ENCODE assay signal across 20 cellular contexts in genomic region chr9:105083246-105083645, GRCh38.
A peak's percentile ranks its signal among the peaks of the same experiment; 100 is the strongest.
DNase-seq lines count a peak whose midpoint lies in the region; ATAC-seq, FAIRE-seq and TF ChIP-seq lines count a peak whose summit lies in the region.
"Had no signal": no experiment of that assay in that cellular context is flagged by ENCODE, and none has a peak within 500 bp of the region (broad histone marks: within the 10 kb centered on the region; RNA-seq: fewer than 3 reads in every experiment).

No MANE protein-coding gene starts in this region.

- intact Hi-C loops in HepG2 (cut with micrococcal nuclease; ENCODE audit: unreplicated experiment) (no loop called here), right lobe of liver (cut with DNase I) (no loop called here)

- H3K36me3 Mint-ChIP-seq in T-helper 17 cell (ENCODE audit: low read depth): no peaks in the 10 kb centered on the region
- H3K36me3 Mint-ChIP-seq: CD4-positive, CD25-positive, alpha-beta regulatory T cell had no signal

- H3K4me1 ChIP-seq in HepG2 (ENCODE audit: insufficient read depth, low read length) (peaks cover 13% of the 10 kb centered on the region), right lobe of liver (no peaks in the 10 kb centered on the region), small intestine (ENCODE audit: control insufficient read depth in 2 of 2, insufficient read depth in 1 of 2, low read depth in 1 of 2, low read length in 1 of 2) (no peaks in the 10 kb centered on the region)

- H3K79me2 ChIP-seq in HepG2 (ENCODE audit: insufficient read depth, low read length): no peaks in the 10 kb centered on the region

- H3K4me2 ChIP-seq in HepG2 (ENCODE audit: low read depth, low read length): peak overlapping the region; percentile 7; the same call in 1 of the 2 replicates

- in situ Hi-C loops in HepG2 (cut with HindIII; ENCODE audit: extremely low pct_ligation_motif_present, low pct_unique_long_range_greater_than_20kb): no loop called here

- TF ChIP-seq RAD21 in HepG2 (CRISPR knock-in tag; IDR thresholded peaks at IDR 0.05): no peak

- H3K9me3 ChIP-seq in HepG2 (ENCODE audit: low read length) (no peaks in the 10 kb centered on the region), right lobe of liver (no peaks in the 10 kb centered on the region), small intestine (ENCODE audit: control insufficient read depth, low read depth) (no peaks in the 10 kb centered on the region), T-helper 17 cell (ENCODE audit: control insufficient read depth, low read length, poor library complexity, severe bottlenecking) (no peaks in the 10 kb centered on the region)

- H3K4me1 Mint-ChIP-seq in T-helper 17 cell: no peaks in the 10 kb centered on the region

- TF ChIP-seq CTCF in HepG2 (CRISPR knock-in tag; IDR thresholded peaks at IDR 0.05) (no peak), right lobe of liver (IDR thresholded peaks at IDR 0.05) (no peak)

- H3K27me3 Mint-ChIP-seq in T-helper 17 cell: no peaks in the 10 kb centered on the region
- H3K27me3 Mint-ChIP-seq: CD4-positive, CD25-positive, alpha-beta regulatory T cell had no signal

- no peak overlapping the region for H3K4me3 Mint-ChIP-seq in T-helper 17 cell
- H3K4me3 Mint-ChIP-seq: CD4-positive, CD25-positive, alpha-beta regulatory T cell; H9 had no signal

- H3K4me3 ChIP-seq in HepG2 (replicated peaks in 1 of 3; ENCODE audit: insufficient read depth in 1 of 3, low read depth in 2 of 3, low read length in 3 of 3): no peak overlapping the region
- no peak overlapping the region for H3K4me3 ChIP-seq in right lobe of liver
- no peak overlapping the region for H3K4me3 ChIP-seq in small intestine (ENCODE audit: low read depth in 1 of 2, low read length in 2 of 2)
- H3K4me3 ChIP-seq: BLaER1 treated with 17β-estradiol and CSF1 and Interleukin-3, amounts not matched to agents 10 nM and 100 nM had no signal

- POLR2A ChIA-PET in HepG2 (lab: Yijun Ruan, JAX): interaction anchor here (0.6 kb wide), 1 partner anchor 157 kb away, joined by 3 read pairs; no protein-coding TSS in a partner anchor

- H3K27ac ChIP-seq in HepG2 (ENCODE audit: extremely low read length, insufficient read depth, low read length) (no peak overlapping the region), right lobe of liver (no peak overlapping the region), small intestine (ENCODE audit: low read depth in 1 of 2, low read length in 1 of 2) (no peak overlapping the region)
- H3K27ac ChIP-seq: BLaER1 treated with 17β-estradiol and CSF1 and Interleukin-3, amounts not matched to agents 10 nM and 100 nM had no signal

- H3K9ac ChIP-seq in HepG2 (ENCODE audit: insufficient read depth, low read depth, low read length): no peak overlapping the region
- H3K9ac ChIP-seq: BLaER1 treated with 17β-estradiol and CSF1 and Interleukin-3, amounts not matched to agents 10 nM and 100 nM had no signal

- WGBS in HepG2 (ENCODE audit: low lambda C conversion rate): 0% methylated on average over 2 of the region's 2 CpGs
- 37% methylated on average over 2 of the region's 2 CpGs for WGBS in right lobe of liver (ENCODE audit: insufficient coverage, low coverage, low lambda C conversion rate, missing lambda C conversion rate)
- 10 to 62% (median 56%) methylated on average over 2 of the region's 2 CpGs for WGBS in small intestine, 3 donors

- H4K20me1 ChIP-seq in HepG2 (ENCODE audit: insufficient read depth, low read length): no peaks in the 10 kb centered on the region
- H4K20me1 ChIP-seq: BLaER1 treated with 17β-estradiol and CSF1 and Interleukin-3, amounts not matched to agents 10 nM and 100 nM had no signal

- no peak overlapping the region for H2AFZ ChIP-seq in HepG2 (ENCODE audit: low read length)

- FAIRE-seq in HepG2 (lab: Jason Lieb, UNC) (no peak), small intestine (lab: Jason Lieb, UNC) (no peak)
- FAIRE-seq: GM12892, HTR-8/SVneo had no signal

- H3K27me3 ChIP-seq in HepG2 (ENCODE audit: control insufficient read depth in 1 of 2, insufficient read depth in 2 of 2, low read length in 2 of 2) (no peaks in the 10 kb centered on the region; a peak in 1 of 5 replicates), right lobe of liver (no peaks in the 10 kb centered on the region), small intestine (ENCODE audit: control insufficient read depth in 2 of 2, insufficient read depth in 2 of 2, low read length in 2 of 2) (no peaks in the 10 kb centered on the region)
- H3K27me3 ChIP-seq: BLaER1 treated with 17β-estradiol and CSF1 and Interleukin-3, amounts not matched to agents 10 nM and 100 nM had no signal

- H3K27ac Mint-ChIP-seq in T-helper 17 cell: no peak overlapping the region
- H3K27ac Mint-ChIP-seq: CD4-positive, CD25-positive, alpha-beta regulatory T cell had no signal

- no peak for TF ChIP-seq EP300 in HepG2 (IDR thresholded peaks at IDR 0.05; ENCODE audit: low read depth in 2 of 2, low read length in 2 of 2)
- no peak for TF ChIP-seq EP300 in HepG2 (CRISPR knock-in tag; IDR thresholded peaks at IDR 0.05; ENCODE audit: borderline replicate concordance)

- DNase-seq in HepG2 (ENCODE audit: low spot score) (peak; percentile 35), right lobe of liver (no peak), OCI-M1 (lab: John Stamatoyannopoulos, UW) (peak; percentile 28), erythroblast (lab: John Stamatoyannopoulos, UW) (peak; percentile 34 to 51), small intestine (peak; percentile 29), COLO668 (lab: John Stamatoyannopoulos, UW; ENCODE audit: unreplicated experiment) (no peak), T-helper 17 cell (no peak)
- DNase-seq: 8988T; ACHN; CD4-positive, CD25-positive, alpha-beta regulatory T cell; DMS153; DMS79 treated with DMSO at 0.1 percent for 48 hours; GDM1; GOT3; H9; KG1 had no signal

- no peaks in the 10 kb centered on the region for H3K36me3 ChIP-seq in HepG2 (replicated peaks in 1 of 2; ENCODE audit: control insufficient read depth in 1 of 2, insufficient read depth in 2 of 2, low read length in 2 of 2)
- no peaks in the 10 kb centered on the region for H3K36me3 ChIP-seq in right lobe of liver
- H3K36me3 ChIP-seq in small intestine (ENCODE audit: control insufficient read depth in 2 of 2, insufficient read depth in 2 of 2, low read length in 2 of 2): no peaks in the 10 kb centered on the region
- H3K36me3 ChIP-seq: BLaER1 treated with 17β-estradiol and CSF1 and Interleukin-3, amounts not matched to agents 10 nM and 100 nM had no signal

- no TSS peak for BruUV-seq in HepG2 (replicated peaks; lab: Mats Ljungman, UMichigan)

- ATAC-seq in HepG2 (no peak), right lobe of liver (no peak), T-helper 17 cell (no peak), GM18868 (IDR thresholded peaks at IDR 0.05; ENCODE audit: unreplicated experiment) (no peak)

- TF ChIP-seq POLR2A in HepG2 (IDR thresholded peaks at IDR 0.05; ENCODE audit: insufficient read depth in 1 of 2, low read depth in 2 of 2, low read length in 2 of 2) (no peak), right lobe of liver (IDR thresholded peaks at IDR 0.05) (no peak), erythroblast (IDR thresholded peaks at IDR 0.05; ENCODE audit: low read length) (no peak)

- CTCF ChIA-PET in HepG2 (lab: Yijun Ruan, JAX; ENCODE audit: low intra/inter-chr PET ratio, low total read pairs): no interaction called here

TF ChIP-seq in HepG2, 621 proteins besides CTCF, POLR2A, EP300 and RAD21:
- TF ChIP-seq GTF3A (CRISPR knock-in tag; conservative IDR thresholded peaks at IDR 0.05) (no peak), ZNF691 (CRISPR knock-in tag; IDR thresholded peaks at IDR 0.05; ENCODE audit: borderline replicate concordance, low read depth) (no peak), NONO (IDR thresholded peaks at IDR 0.05) (no peak), NONO (CRISPR knock-in tag; conservative IDR thresholded peaks at IDR 0.05) (no peak), ZNF558 (CRISPR knock-in tag; IDR thresholded peaks at IDR 0.05; ENCODE audit: borderline replicate concordance) (no peak)

Comparison
In these comparisons a context has a peak if more than half of its experiments do, and no peak if none do; other contexts are left out.
1. DNase-seq: peak in HepG2 (single experiment), OCI-M1 (single experiment), erythroblast (2 of 2) and small intestine (single experiment); none in right lobe of liver (0 of 3), COLO668 (single experiment) and T-helper 17 cell (0 of 3).